20 cellular contexts compared by ENCODE assay signal in the genomic region with DNA sequence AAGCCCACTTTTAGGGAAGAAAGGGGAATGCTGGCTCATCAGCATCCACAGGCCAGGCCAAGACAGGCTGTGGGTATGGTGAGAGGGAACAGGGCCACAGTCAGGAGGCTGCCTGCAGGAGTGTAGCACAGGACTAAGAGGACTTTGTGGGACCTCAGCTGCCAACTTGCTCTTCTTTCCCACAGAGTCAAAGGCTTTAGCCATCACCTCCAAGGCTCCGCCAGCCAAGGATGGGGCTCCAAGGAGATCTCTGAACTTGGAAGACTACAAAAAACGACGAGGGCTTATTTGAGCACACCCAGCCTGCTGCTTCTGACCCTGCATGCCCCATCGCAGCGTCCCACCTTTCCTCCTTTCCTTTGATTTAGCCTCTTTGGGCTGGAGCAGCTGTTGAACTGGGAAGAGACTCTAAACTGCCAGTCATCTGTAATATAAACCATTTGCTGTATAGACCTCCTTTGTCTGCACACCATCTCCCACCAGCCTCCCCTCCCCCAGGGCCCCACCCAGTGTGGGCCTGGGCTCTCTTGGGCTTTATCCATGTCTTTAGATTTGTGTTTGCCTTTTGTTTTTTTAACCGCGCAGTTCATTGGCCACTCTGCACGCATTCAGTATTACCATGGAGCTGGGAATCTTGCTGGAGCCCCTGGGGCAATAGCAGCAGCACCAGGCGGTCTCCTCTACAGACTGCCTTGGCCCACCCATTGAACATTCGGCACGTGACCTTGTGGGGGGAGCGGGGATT. TPM values are rescaled to one million over a fixed set of nuclear protein-coding genes. Genes with fewer than 3 reads are reported as not detected.
"Had no signal": no experiment of that assay in that cellular context is flagged by ENCODE, and none has a peak within 500 bp of the region (broad histone marks: within the 10 kb centered on the region; RNA-seq: fewer than 3 reads in every experiment).

No MANE protein-coding gene starts in this region.

- FAIRE-seq: colon had no signal

- H3K27me3 Mint-ChIP-seq: activated CD4-positive, alpha-beta memory T cell treated with anti-CD3 and anti-CD28 coated beads, Interleukin-2, amount 10 ng/mL, durations not matched to agents 7 days and 5 days; activated CD4-positive, alpha-beta T cell treated with anti-CD3 and anti-CD28 coated beads, Interleukin-2, amount 10 ng/mL, durations not matched to agents 24 days and 14 days; activated naive CD8-positive, alpha-beta T cell treated with anti-CD3 and anti-CD28 coated beads, Interleukin-2, amount 50 U/mL, for 24 hours; activated T-cell treated with anti-CD3 and anti-CD28 coated beads, Interleukin-2, amount 50 U/mL, for 24 hours; stimulated activated memory B cell treated with anti-CD40 and anti-IgM and Interleukin-4, amounts not matched to agents 10 μg/mL and 1 μg/mL and 100 μg/mL, for 72 hours had no signal

- H3K4me2 ChIP-seq: SK-N-SH had no signal

- H3K27ac Mint-ChIP-seq: activated CD4-positive, alpha-beta memory T cell treated with anti-CD3 and anti-CD28 coated beads, Interleukin-2, amount 10 ng/mL, durations not matched to agents 7 days and 5 days; activated CD4-positive, alpha-beta T cell treated with anti-CD3 and anti-CD28 coated beads, Interleukin-2, amount 10 ng/mL, durations not matched to agents 24 days and 14 days; activated naive CD8-positive, alpha-beta T cell treated with anti-CD3 and anti-CD28 coated beads, Interleukin-2, amount 50 U/mL, for 24 hours; activated T-cell treated with anti-CD3 and anti-CD28 coated beads, Interleukin-2, amount 50 U/mL, for 24 hours; activated T-helper 2 cell treated with anti-CD3 and anti-CD28 coated beads, Interferon-gamma antibody, Interleukin-2, Interleukin-4, amounts not matched to agents 10 μg/mL and 5 μg/mL and 100 μg/mL, durations not matched to agents 14 hours and 24 hours and 36 hours; stimulated activated memory B cell treated with anti-CD40 and anti-IgM and Interleukin-4, amounts not matched to agents 10 μg/mL and 1 μg/mL and 100 μg/mL, for 72 hours had no signal

- H3K4me3 ChIP-seq: body of pancreas, gastroesophageal sphincter, right lobe of liver, skin epidermis, upper lobe of right lung had no signal

- DNase-seq: activated CD4-positive, alpha-beta memory T cell treated with anti-CD3 and anti-CD28 coated beads, Interleukin-2, amount 10 ng/mL, durations not matched to agents 7 days and 5 days; activated CD4-positive, alpha-beta T cell treated with anti-CD3 and anti-CD28 coated beads, Interleukin-2, amount 10 ng/mL, durations not matched to agents 24 days and 14 days; activated naive CD4-positive, alpha-beta T cell; activated naive CD8-positive, alpha-beta T cell treated with anti-CD3 and anti-CD28 coated beads, Interleukin-2, amount 50 U/mL, for 24 hours; activated T-cell treated with anti-CD3 and anti-CD28 coated beads, Interleukin-2, amount 50 U/mL, for 24 hours; body of pancreas; head of caudate nucleus; hypothalamus; left ventricle myocardium superior; mammary epithelial cell; nucleus accumbens; SK-N-SH; upper lobe of right lung had no signal

- ATAC-seq: activated naive CD8-positive, alpha-beta T cell treated with anti-CD3 and anti-CD28 coated beads, Interleukin-2, amount 50 U/mL, for 24 hours; body of pancreas; gastroesophageal sphincter; left ventricle myocardium superior; right lobe of liver; stimulated activated memory B cell treated with anti-CD40 and anti-IgM and Interleukin-4, amounts not matched to agents 10 μg/mL and 1 μg/mL and 100 μg/mL, for 72 hours; upper lobe of right lung had no signal

- H3K27me3 ChIP-seq: body of pancreas, gastroesophageal sphincter, right lobe of liver, upper lobe of right lung had no signal

- H3K27ac ChIP-seq: body of pancreas, epithelial cell of prostate, gastroesophageal sphincter, right lobe of liver, skin epidermis, upper lobe of right lung had no signal

- H3K9me3 Mint-ChIP-seq: activated CD4-positive, alpha-beta memory T cell treated with anti-CD3 and anti-CD28 coated beads, Interleukin-2, amount 10 ng/mL, durations not matched to agents 7 days and 5 days; activated CD4-positive, alpha-beta T cell treated with anti-CD3 and anti-CD28 coated beads, Interleukin-2, amount 10 ng/mL, durations not matched to agents 24 days and 14 days; activated naive CD8-positive, alpha-beta T cell treated with anti-CD3 and anti-CD28 coated beads, Interleukin-2, amount 50 U/mL, for 24 hours; activated T-cell treated with anti-CD3 and anti-CD28 coated beads, Interleukin-2, amount 50 U/mL, for 24 hours; activated T-helper 2 cell treated with anti-CD3 and anti-CD28 coated beads, Interferon-gamma antibody, Interleukin-2, Interleukin-4, amounts not matched to agents 10 μg/mL and 5 μg/mL and 100 μg/mL, durations not matched to agents 14 hours and 24 hours and 36 hours; stimulated activated memory B cell treated with anti-CD40 and anti-IgM and Interleukin-4, amounts not matched to agents 10 μg/mL and 1 μg/mL and 100 μg/mL, for 72 hours had no signal

- H3K4me1 ChIP-seq: gastroesophageal sphincter, right lobe of liver, upper lobe of right lung had no signal

- H3K4me3 Mint-ChIP-seq: activated CD4-positive, alpha-beta memory T cell treated with anti-CD3 and anti-CD28 coated beads, Interleukin-2, amount 10 ng/mL, durations not matched to agents 7 days and 5 days; activated CD4-positive, alpha-beta T cell treated with anti-CD3 and anti-CD28 coated beads, Interleukin-2, amount 10 ng/mL, durations not matched to agents 24 days and 14 days; activated naive CD8-positive, alpha-beta T cell treated with anti-CD3 and anti-CD28 coated beads, Interleukin-2, amount 50 U/mL, for 24 hours; activated T-cell treated with anti-CD3 and anti-CD28 coated beads, Interleukin-2, amount 50 U/mL, for 24 hours; stimulated activated memory B cell treated with anti-CD40 and anti-IgM and Interleukin-4, amounts not matched to agents 10 μg/mL and 1 μg/mL and 100 μg/mL, for 72 hours had no signal

- H3K9me3 ChIP-seq: body of pancreas, gastroesophageal sphincter, right lobe of liver, SK-N-SH, upper lobe of right lung had no signal

- H3K9ac ChIP-seq: SK-N-SH had no signal

RNA-seq across cellular contexts. Expression of a gene that starts 33.1 kb away (rescaled TPM):
- total RNA-seq: activated CD4-positive, alpha-beta T cell treated with anti-CD3 and anti-CD28 coated beads, Interleukin-2, amount 10 ng/mL, durations not matched to agents 24 days and 14 days; body of pancreas; mammary epithelial cell had no signal
